In genomic region chr12:101925352-101925751, GRCh38 we compare ENCODE assay signal across 10 cellular contexts. TPM values are rescaled to one million over a fixed set of nuclear protein-coding genes. Genes with fewer than 3 reads are reported as not detected.
DNase-seq lines count a peak whose midpoint lies in the region; ATAC-seq, FAIRE-seq and TF ChIP-seq lines count a peak whose summit lies in the region.
"Had no signal": no experiment of that assay in that cellular context is flagged by ENCODE, and none has a peak within 500 bp of the region (broad histone marks: within the 10 kb centered on the region; RNA-seq: fewer than 3 reads in every experiment).

No MANE protein-coding gene starts in this region.

- TF ChIP-seq CTCF in Caco-2 (IDR thresholded peaks at IDR 0.05; ENCODE audit: insufficient read depth in 1 of 2, low read depth in 1 of 2, low read length in 1 of 2, severe bottlenecking in 1 of 2, unreplicated experiment in 1 of 2): no peak
- TF ChIP-seq CTCF in RWPE1 (conservative IDR thresholded peaks at IDR 0.05; ENCODE audit: low read depth): no peak
- no peak for TF ChIP-seq CTCF in fibroblast of pulmonary artery (IDR thresholded peaks at IDR 0.05; ENCODE audit: low read length, missing control alignments)
- no peak for TF ChIP-seq CTCF in psoas muscle (IDR thresholded peaks at IDR 0.05)

- H3K27me3 ChIP-seq in Caco-2 (replicated peaks; ENCODE audit: control insufficient read depth, insufficient read depth, low read length) (no peaks in the 10 kb centered on the region), psoas muscle (ENCODE audit: insufficient read depth in 3 of 3, low read length in 2 of 3) (no peaks in the 10 kb centered on the region)

- DNase-seq in Caco-2 (peak; percentile 56 to 57), RWPE1 (ENCODE audit: low spot score) (peak; percentile 34), fibroblast of pulmonary artery (ENCODE audit: low read depth) (peak; percentile 99), psoas muscle (peak; percentile 65 to 73), SW 1271 (lab: John Stamatoyannopoulos, UW) (no peak), GM12892 (ENCODE audit: insufficient read length) (no peak), immature natural killer cell (no peak)
- DNase-seq: NCI-H524 treated with DMSO at 0.1 percent for 48 hours had no signal

- H3K36me3 ChIP-seq in Caco-2 (ENCODE audit: control insufficient read depth, insufficient read depth, low read length) (no peaks in the 10 kb centered on the region; the same call in none of the 2 replicates), psoas muscle (ENCODE audit: insufficient read depth in 1 of 2, low read depth in 1 of 2) (no peaks in the 10 kb centered on the region)

- no peak overlapping the region for H3K27ac Mint-ChIP-seq in Caco-2 (ENCODE audit: unreplicated experiment)
- H3K27ac Mint-ChIP-seq in immature natural killer cell: no peak overlapping the region

- POLR2A ChIA-PET in Caco-2 (lab: Charles Lee): no interaction called here
- POLR2A ChIA-PET in RWPE1 (lab: Yijun Ruan, JAX; ENCODE audit: low non-redundant PET): no interaction called here

- ATAC-seq in psoas muscle (peak; percentile 70 to 90 (median 84)), GM21786 (IDR thresholded peaks at IDR 0.05; ENCODE audit: unreplicated experiment) (no peak)
- ATAC-seq: HCT116 had no signal

- CTCF ChIA-PET in Caco-2 (lab: Charles Lee): no interaction called here
- CTCF ChIA-PET in RWPE1 (lab: Yijun Ruan, JAX): no interaction called here

- H3K9me3 Mint-ChIP-seq in Caco-2 (ENCODE audit: unreplicated experiment) (peaks cover 9% of the 10 kb centered on the region), immature natural killer cell (peaks cover 0 to 3% (median 0%) of the 10 kb centered on the region in 6 donors)

- H3K4me1 Mint-ChIP-seq in Caco-2 (ENCODE audit: low read depth, unreplicated experiment) (no peaks in the 10 kb centered on the region), immature natural killer cell (no peaks in the 10 kb centered on the region)

- intact Hi-C loops in Caco-2 (cut with micrococcal nuclease; ENCODE audit: unreplicated experiment) (no loop called here), psoas muscle (cut with DNase I) (no loop called here)

- H3K9me3 ChIP-seq in Caco-2: no peaks in the 10 kb centered on the region
- H3K9me3 ChIP-seq in psoas muscle: no peaks in the 10 kb centered on the region

- no peak for FAIRE-seq in GM12892 (lab: Jason Lieb, UNC)

- H3K36me3 Mint-ChIP-seq in Caco-2 (ENCODE audit: insufficient read depth, unreplicated experiment) (peaks cover 24% of the 10 kb centered on the region), immature natural killer cell (peaks cover 4 to 10% (median 5%) of the 10 kb centered on the region in 3 donors)

- no TSS peak for BruUV-seq in Caco-2 (replicated peaks; lab: Mats Ljungman, UMichigan)

- H3K27ac ChIP-seq in RWPE1: no peak overlapping the region
- H3K27ac ChIP-seq in psoas muscle: peak overlapping the region; percentile 40

- H3K4me3 Mint-ChIP-seq in Caco-2 (ENCODE audit: unreplicated experiment) (no peak overlapping the region), immature natural killer cell (no peak overlapping the region)

- H3K27me3 Mint-ChIP-seq in Caco-2 (ENCODE audit: insufficient read depth, unreplicated experiment) (no peaks in the 10 kb centered on the region), immature natural killer cell (ENCODE audit: low read depth in 3 of 3) (peaks cover 0 to 4% (median 2%) of the 10 kb centered on the region in 3 donors)

- H3K4me3 ChIP-seq in Caco-2 (ENCODE audit: low read depth, low read length) (no peak overlapping the region), fibroblast of pulmonary artery (replicated peaks; ENCODE audit: low read depth, low read length) (no peak overlapping the region), psoas muscle (no peak overlapping the region)

- H3K4me1 ChIP-seq in Caco-2: no peaks in the 10 kb centered on the region
- no peaks in the 10 kb centered on the region for H3K4me1 ChIP-seq in psoas muscle

- 19 to 79% (median 72%) methylated on average over 1 to 3 of the region's 3 CpGs for WGBS in psoas muscle, 3 donors

- no peak for TF ChIP-seq POLR2A in GM12892 (IDR thresholded peaks at IDR 0.05; ENCODE audit: low read depth, low read length)

RNA-seq across cellular contexts. Expression of gene DRAM1, which starts 48.0 kb away (rescaled TPM):
- total RNA-seq in Caco-2 (2022) (44.5 and 46.4 TPM in 2 replicates), psoas muscle (1 to 10 TPM; 2.8 to 6.8 (median 4.6) TPM)
- polyA plus RNA-seq in psoas muscle (1 to 10 TPM; 3.8 to 6.2 (median 4.1) TPM), immature natural killer cell (1 to 10 TPM; 2.1 to 7.6 (median 4.1) TPM)
- polyA plus RNA-seq in GM12892 (2012; ENCODE audit: missing spikeins): 31.5 TPM

Comparison
In these comparisons a context has a peak if more than half of its experiments do, and no peak if none do; other contexts are left out.
1. DNase-seq: peak in Caco-2 (2 of 2), RWPE1 (single experiment), fibroblast of pulmonary artery (single experiment) and psoas muscle (2 of 2); none in SW 1271 (0 of 2), GM12892 (single experiment) and immature natural killer cell (0 of 3).